In genomic region chr17:42618442-42619150, GRCh38 we compare ENCODE assay signal across 9 cellular contexts. TPM values are rescaled to one million over a fixed set of nuclear protein-coding genes. Genes with fewer than 3 reads are reported as not detected.
A peak's percentile ranks its signal among the peaks of the same experiment; 100 is the strongest.
DNase-seq lines count a peak whose midpoint lies in the region; ATAC-seq and TF ChIP-seq lines count a peak whose summit lies in the region.
"Had no signal": no experiment of that assay in that cellular context is flagged by ENCODE, and none has a peak within 500 bp of the region (broad histone marks: within the 10 kb centered on the region; RNA-seq: fewer than 3 reads in every experiment).

No MANE protein-coding gene starts in this region.

- H3K4me3 ChIP-seq in mucosa of rectum (ENCODE audit: low read length in 2 of 2), result peak overlapping the region; percentile 30 to 45

- no peaks in the 10 kb centered on the region for H3K9me3 Mint-ChIP-seq in chondrocyte (ENCODE audit: low read depth)

- H3K9me3 ChIP-seq in mucosa of rectum (ENCODE audit: control insufficient read depth in 2 of 2, low read length in 2 of 2), result no peaks in the 10 kb centered on the region

- peaks cover 9% of the 10 kb centered on the region for H3K4me1 Mint-ChIP-seq in chondrocyte (ENCODE audit: low read depth)

- H3K27me3 Mint-ChIP-seq in chondrocyte (ENCODE audit: low read depth), result no peaks in the 10 kb centered on the region

- TF ChIP-seq POLR2A in GM18526 (IDR thresholded peaks at IDR 0.05; ENCODE audit: extremely low read depth, insufficient read length), result peak; percentile 53

- no peak overlapping the region for H3K4me3 Mint-ChIP-seq in chondrocyte (ENCODE audit: unreplicated experiment)

- TF ChIP-seq CTCF in chondrocyte (IDR thresholded peaks at IDR 0.05), result peak; percentile 31

- H3K27ac ChIP-seq in mucosa of rectum (ENCODE audit: low read depth in 2 of 2, low read length in 2 of 2), result peak overlapping the region in 1 of 2 donors; percentile 61
- H3K27ac ChIP-seq: HL-60 had no signal

- H3K36me3 Mint-ChIP-seq in chondrocyte (ENCODE audit: low read depth), result peaks cover 17% of the 10 kb centered on the region

- peaks cover 10 to 13% of the 10 kb centered on the region in 2 donors for H3K36me3 ChIP-seq in mucosa of rectum (ENCODE audit: control insufficient read depth in 2 of 2, insufficient read depth in 2 of 2, low read length in 2 of 2)

- H3K9ac ChIP-seq in mucosa of rectum (ENCODE audit: low read depth in 1 of 2, low read length in 2 of 2), result peak overlapping the region in 1 of 2 donors; percentile 26

- peaks cover 8% of the 10 kb centered on the region in 2 donors for H3K4me1 ChIP-seq in mucosa of rectum (ENCODE audit: control insufficient read depth in 2 of 2, insufficient read depth in 2 of 2, low read length in 2 of 2)

- peak overlapping the region; percentile 60 for H3K27ac Mint-ChIP-seq in chondrocyte (ENCODE audit: unreplicated experiment)

- H3K27me3 ChIP-seq in mucosa of rectum (ENCODE audit: control insufficient read depth in 2 of 2, insufficient read depth in 2 of 2, low read length in 2 of 2), result no peaks in the 10 kb centered on the region

- peak; percentile 74 for ATAC-seq in HG02884 (IDR thresholded peaks at IDR 0.05; ENCODE audit: unreplicated experiment)

- DNase-seq in Ammon's horn (ENCODE audit: low spot score), result peak; percentile 15
- peak; percentile 66 for DNase-seq in NCI-H2107 (lab: John Stamatoyannopoulos, UW)
- no peak for DNase-seq in chondrocyte (ENCODE audit: low spot score)
- no peak for DNase-seq in T1000 (lab: John Stamatoyannopoulos, UW)
- DNase-seq in kidney glomerular epithelial cell (lab: John Stamatoyannopoulos, UW), result no peak

RNA-seq across cellular contexts. Expression of gene TUBG1, which starts 9.1 kb away (rescaled TPM):
- total RNA-seq in chondrocyte, result 41.1 to 70.4 TPM (median 41.6 TPM) in 3 replicates

RNA-seq across cellular contexts. Expression of gene RETREG3, which starts 9.4 kb away (rescaled TPM):
- 50.4 to 62.9 TPM (median 61.8 TPM) in 3 replicates for total RNA-seq in chondrocyte

RNA-seq across cellular contexts. Expression of gene TUBG2, which starts 40.5 kb away (rescaled TPM):
- total RNA-seq in chondrocyte, result 26.2 to 36.5 TPM (median 29.2 TPM) in 3 replicates

RNA-seq across cellular contexts. Expression of gene PSMC3IP, which starts 41.1 kb away (rescaled TPM):
- 4.9 to 13.0 TPM (median 6.1 TPM) in 3 replicates for total RNA-seq in chondrocyte

RNA-seq across cellular contexts. Expression of gene MLX, which starts 51.7 kb away (rescaled TPM):
- 30.1 to 37.0 TPM (median 30.3 TPM) in 3 replicates for total RNA-seq in chondrocyte

Comparison
In these comparisons a context has a peak if more than half of its experiments do, and no peak if none do; other contexts are left out.
1. DNase-seq: peak in Ammon's horn (single experiment) and NCI-H2107 (single experiment); none in chondrocyte (single experiment), T1000 (single experiment) and kidney glomerular epithelial cell (single experiment).